Comparison of ENCODE assay signal across 9 cellular contexts in the genomic region with DNA sequence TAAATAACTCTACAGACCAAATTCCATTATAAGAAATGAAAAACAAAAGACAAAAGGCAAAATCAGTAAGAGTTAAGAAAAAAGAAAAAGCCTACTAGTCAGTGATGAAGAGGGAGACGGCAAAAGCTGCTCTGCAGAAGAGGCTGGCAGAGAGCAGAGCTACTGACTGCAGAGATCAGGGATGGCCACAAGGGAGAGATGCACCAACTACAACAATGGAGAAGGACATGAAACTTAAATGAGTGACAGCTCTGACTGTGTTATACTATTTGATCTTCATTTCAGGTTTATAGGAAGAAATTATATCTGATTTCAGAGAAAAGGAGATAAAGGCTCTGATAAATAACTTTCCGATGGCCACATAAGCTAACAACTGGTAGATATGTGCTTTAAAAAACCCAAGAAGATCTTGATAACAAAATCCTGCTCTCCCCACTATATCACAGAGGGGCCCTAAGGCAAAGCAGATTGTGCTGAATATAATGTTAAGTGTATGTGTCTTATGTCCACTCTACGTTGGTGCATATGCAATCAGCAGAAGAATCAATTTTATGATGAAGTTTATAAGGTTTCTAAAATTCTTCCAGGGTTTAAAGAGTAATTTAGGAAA.
DNase-seq lines count a peak whose midpoint lies in the region; ATAC-seq and TF ChIP-seq lines count a peak whose summit lies in the region.
"Had no signal": no experiment of that assay in that cellular context is flagged by ENCODE, and none has a peak within 500 bp of the region (broad histone marks: within the 10 kb centered on the region; RNA-seq: fewer than 3 reads in every experiment).

No MANE protein-coding gene starts in this region.

- DNase-seq in DMS53 (lab: John Stamatoyannopoulos, UW) (peak; percentile 9), DMS53 treated with DMSO at 0.1 percent for 48 hours (lab: John Stamatoyannopoulos, UW; ENCODE audit: unreplicated experiment) (no peak), WERI-Rb-1 (peak; percentile 16), hepatic stellate cell (ENCODE audit: low spot score) (peak; percentile 10), GM19238 (ENCODE audit: insufficient read length, low spot score) (no peak)

- peak; percentile 74 for ATAC-seq in HG02981 (IDR thresholded peaks at IDR 0.05; ENCODE audit: unreplicated experiment)
- no peak for ATAC-seq in HG02840 (IDR thresholded peaks at IDR 0.05; ENCODE audit: low FRiP score, unreplicated experiment)
- ATAC-seq in GM21717 (IDR thresholded peaks at IDR 0.05; ENCODE audit: unreplicated experiment) = no peak

- peak; percentile 36; the same call in 1 of the 2 replicates for TF ChIP-seq CTCF in WERI-Rb-1 (IDR thresholded peaks at IDR 0.05; ENCODE audit: low read depth, low read length)

- H3K36me3 ChIP-seq in WERI-Rb-1 = peaks cover 65% of the 10 kb centered on the region

- no peak overlapping the region for H3K4me3 ChIP-seq in WERI-Rb-1 (ENCODE audit: low read depth, low read length)
- H3K4me3 ChIP-seq: SJSA1 had no signal

- H3K27me3 ChIP-seq in WERI-Rb-1 (ENCODE audit: insufficient read depth, low read depth, severe bottlenecking) = no peaks in the 10 kb centered on the region
- H3K27me3 ChIP-seq: SJSA1 had no signal

- no peaks in the 10 kb centered on the region for H3K9me3 ChIP-seq in WERI-Rb-1 (ENCODE audit: severe bottlenecking)
- H3K9me3 ChIP-seq: SJSA1 had no signal

- no peak overlapping the region for H3K27ac ChIP-seq in WERI-Rb-1
- H3K27ac ChIP-seq: SJSA1 had no signal

Comparison
In these comparisons a context has a peak if more than half of its experiments do, and no peak if none do; other contexts are left out.
1. DNase-seq: peak in DMS53 (single experiment), WERI-Rb-1 (single experiment) and hepatic stellate cell (single experiment); none in DMS53 treated with DMSO at 0.1 percent for 48 hours (single experiment) and GM19238 (single experiment).